Comparison of ENCODE assay signal across 1 cellular context in genomic region chr2:8684885-8685696, GRCh38.
TF ChIP-seq lines count a peak whose summit lies in the region.

No MANE protein-coding gene starts in this region.

TF ChIP-seq in HepG2, 621 proteins besides CTCF, POLR2A, EP300 and RAD21 (continued from another document and continues in another):
- TF ChIP-seq KAT7 (CRISPR knock-in tag; IDR thresholded peaks at IDR 0.05; ENCODE audit: borderline replicate concordance) (peak; percentile 90; the same call in 1 of the 2 replicates), ZNF484 (CRISPR knock-in tag; IDR thresholded peaks at IDR 0.05; ENCODE audit: borderline replicate concordance, low read depth) (no peak; the same call in 1 of the 2 replicates), HOXA9 (CRISPR knock-in tag; IDR thresholded peaks at IDR 0.05; ENCODE audit: borderline replicate concordance) (peak; percentile 85; the same call in 1 of the 2 replicates), CBX5 (CRISPR knock-in tag; IDR thresholded peaks at IDR 0.05; ENCODE audit: borderline replicate concordance) (no peak; the same call in 1 of the 2 replicates), ZEB1 (IDR thresholded peaks at IDR 0.05; ENCODE audit: insufficient replicate concordance, low read depth) (peak; percentile 93), ZNF282 (IDR thresholded peaks at IDR 0.05; ENCODE audit: partially characterized antibody) (no peak), ZBTB40 (IDR thresholded peaks at IDR 0.05) (no peak), ZBTB40 (CRISPR knock-in tag; IDR thresholded peaks at IDR 0.05) (peak; percentile 84), SNAPC4 (CRISPR knock-in tag; IDR thresholded peaks at IDR 0.05) (no peak), ZNF10 (CRISPR knock-in tag; IDR thresholded peaks at IDR 0.05; ENCODE audit: borderline replicate concordance, low read depth) (no peak), ZFP37 (CRISPR knock-in tag; IDR thresholded peaks at IDR 0.05; ENCODE audit: borderline replicate concordance) (peak; percentile 94), NFIC (IDR thresholded peaks at IDR 0.05; ENCODE audit: low read length) (peak; percentile 63), CBX2 (IDR thresholded peaks at IDR 0.05; ENCODE audit: low read depth, low read length) (no peak), CBX2 (CRISPR knock-in tag; IDR thresholded peaks at IDR 0.05; ENCODE audit: low read depth) (no peak), ARNTL (CRISPR knock-in tag; IDR thresholded peaks at IDR 0.05) (peak; percentile 75; the same call in 1 of the 2 replicates), NFRKB (IDR thresholded peaks at IDR 0.05) (no peak), ZNF564 (CRISPR knock-in tag; IDR thresholded peaks at IDR 0.05) (peak; percentile 70), CREM (IDR thresholded peaks at IDR 0.05) (no peak; the same call in 1 of the 2 replicates), CREM (CRISPR knock-in tag; IDR thresholded peaks at IDR 0.05) (no peak), RBM22 (optimal IDR thresholded peaks at IDR 0.05; ENCODE audit: low read length) (peak; percentile 93), ZNF782 (CRISPR knock-in tag; IDR thresholded peaks at IDR 0.05; ENCODE audit: borderline replicate concordance) (peak; percentile 81; the same call in 1 of the 2 replicates), PCBP1 (IDR thresholded peaks at IDR 0.05; ENCODE audit: borderline replicate concordance, low read depth, low read length) (peak; percentile 60; the same call in 1 of the 2 replicates), KDM6A (CRISPR knock-in tag; IDR thresholded peaks at IDR 0.05; ENCODE audit: low read depth) (no peak), ZBTB7A (CRISPR knock-in tag; IDR thresholded peaks at IDR 0.05) (peak; percentile 32; the same call in 1 of the 2 replicates), JUNB (CRISPR knock-in tag; IDR thresholded peaks at IDR 0.05; ENCODE audit: borderline replicate concordance) (0 out of 2 replicates have a peak, but pooled peaks have one; percentile 39), KLF9 (CRISPR knock-in tag; IDR thresholded peaks at IDR 0.05; ENCODE audit: low read depth) (peak; percentile 75; the same call in 1 of the 2 replicates), ZBTB39 (CRISPR knock-in tag; IDR thresholded peaks at IDR 0.05) (peak; percentile 52; the same call in 1 of the 2 replicates), MTA1 (CRISPR knock-in tag; IDR thresholded peaks at IDR 0.05; ENCODE audit: borderline replicate concordance) (peak; percentile 92), HMG20B (CRISPR knock-in tag; conservative IDR thresholded peaks at IDR 0.05) (no peak), CENPBD1 (CRISPR knock-in tag; IDR thresholded peaks at IDR 0.05; ENCODE audit: borderline replicate concordance, low read depth) (no peak; the same call in 1 of the 2 replicates), JUN (CRISPR knock-in tag; IDR thresholded peaks at IDR 0.05) (no peak)
- TF ChIP-seq, protein P1, sequence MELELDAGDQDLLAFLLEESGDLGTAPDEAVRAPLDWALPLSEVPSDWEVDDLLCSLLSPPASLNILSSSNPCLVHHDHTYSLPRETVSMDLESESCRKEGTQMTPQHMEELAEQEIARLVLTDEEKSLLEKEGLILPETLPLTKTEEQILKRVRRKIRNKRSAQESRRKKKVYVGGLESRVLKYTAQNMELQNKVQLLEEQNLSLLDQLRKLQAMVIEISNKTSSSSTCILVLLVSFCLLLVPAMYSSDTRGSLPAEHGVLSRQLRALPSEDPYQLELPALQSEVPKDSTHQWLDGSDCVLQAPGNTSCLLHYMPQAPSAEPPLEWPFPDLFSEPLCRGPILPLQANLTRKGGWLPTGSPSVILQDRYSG (CRISPR knock-in tag; IDR thresholded peaks at IDR 0.05): no peak
- TF ChIP-seq, protein P2, sequence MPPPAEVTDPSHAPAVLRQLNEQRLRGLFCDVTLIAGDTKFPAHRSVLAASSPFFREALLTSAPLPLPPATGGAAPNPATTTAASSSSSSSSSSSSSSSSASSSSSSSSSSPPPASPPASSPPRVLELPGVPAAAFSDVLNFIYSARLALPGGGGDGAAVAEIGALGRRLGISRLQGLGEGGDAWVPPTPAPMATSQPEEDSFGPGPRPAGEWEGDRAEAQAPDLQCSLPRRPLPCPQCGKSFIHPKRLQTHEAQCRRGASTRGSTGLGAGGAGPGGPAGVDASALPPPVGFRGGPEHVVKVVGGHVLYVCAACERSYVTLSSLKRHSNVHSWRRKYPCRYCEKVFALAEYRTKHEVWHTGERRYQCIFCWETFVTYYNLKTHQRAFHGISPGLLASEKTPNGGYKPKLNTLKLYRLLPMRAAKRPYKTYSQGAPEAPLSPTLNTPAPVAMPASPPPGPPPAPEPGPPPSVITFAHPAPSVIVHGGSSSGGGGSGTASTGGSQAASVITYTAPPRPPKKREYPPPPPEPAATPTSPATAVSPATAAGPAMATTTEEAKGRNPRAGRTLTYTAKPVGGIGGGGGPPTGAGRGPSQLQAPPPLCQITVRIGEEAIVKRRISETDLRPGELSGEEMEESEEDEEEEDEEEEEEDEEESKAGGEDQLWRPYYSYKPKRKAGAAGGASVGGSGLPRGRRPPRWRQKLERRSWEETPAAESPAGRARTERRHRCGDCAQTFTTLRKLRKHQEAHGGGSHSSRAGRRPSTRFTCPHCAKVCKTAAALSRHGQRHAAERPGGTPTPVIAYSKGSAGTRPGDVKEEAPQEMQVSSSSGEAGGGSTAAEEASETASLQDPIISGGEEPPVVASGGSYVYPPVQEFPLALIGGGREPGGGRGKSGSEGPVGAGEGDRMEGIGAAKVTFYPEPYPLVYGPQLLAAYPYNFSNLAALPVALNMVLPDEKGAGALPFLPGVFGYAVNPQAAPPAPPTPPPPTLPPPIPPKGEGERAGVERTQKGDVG (CRISPR knock-in tag; IDR thresholded peaks at IDR 0.05; ENCODE audit: borderline replicate concordance): 0 out of 2 replicates have a peak, but pooled peaks have one; percentile 50
- TF ChIP-seq, protein P3, sequence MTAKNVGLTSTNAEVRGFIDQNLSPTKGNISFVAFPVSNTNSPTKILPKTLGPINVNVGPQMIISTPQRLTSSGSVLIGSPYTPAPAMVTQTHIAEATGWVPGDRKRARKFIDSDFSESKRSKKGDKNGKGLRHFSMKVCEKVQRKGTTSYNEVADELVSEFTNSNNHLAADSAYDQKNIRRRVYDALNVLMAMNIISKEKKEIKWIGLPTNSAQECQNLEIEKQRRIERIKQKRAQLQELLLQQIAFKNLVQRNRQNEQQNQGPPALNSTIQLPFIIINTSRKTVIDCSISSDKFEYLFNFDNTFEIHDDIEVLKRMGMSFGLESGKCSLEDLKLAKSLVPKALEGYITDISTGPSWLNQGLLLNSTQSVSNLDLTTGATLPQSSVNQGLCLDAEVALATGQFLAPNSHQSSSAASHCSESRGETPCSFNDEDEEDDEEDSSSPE (CRISPR knock-in tag; IDR thresholded peaks at IDR 0.05): peak; percentile 91
